Comparison of ENCODE assay signal across 10 cellular contexts in the genomic region with DNA sequence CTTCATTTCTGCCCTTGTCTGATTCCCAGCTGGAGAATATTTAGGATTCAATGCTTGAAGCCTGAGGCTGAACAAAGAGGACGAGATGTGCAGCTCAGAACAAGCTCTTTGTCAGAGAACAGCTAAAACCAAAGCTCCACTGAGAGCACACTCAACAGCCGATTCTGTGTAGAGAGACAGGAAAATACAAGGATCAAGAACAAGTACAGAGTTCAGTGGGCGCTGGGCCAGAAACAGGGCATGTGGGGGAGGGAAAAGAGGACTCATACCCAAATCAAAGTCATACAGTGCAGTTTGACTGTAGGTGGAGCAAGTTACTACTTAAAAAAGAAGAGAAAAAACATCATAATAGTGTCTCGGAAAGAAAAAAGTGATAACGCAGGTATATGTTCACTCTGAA. TPM values are rescaled to one million over a fixed set of nuclear protein-coding genes. Genes with fewer than 3 reads are reported as not detected.
DNase-seq lines count a peak whose midpoint lies in the region; ATAC-seq, FAIRE-seq and TF ChIP-seq lines count a peak whose summit lies in the region.
"Had no signal": no experiment of that assay in that cellular context is flagged by ENCODE, and none has a peak within 500 bp of the region (broad histone marks: within the 10 kb centered on the region; RNA-seq: fewer than 3 reads in every experiment).

Gene AGMO (minus strand): TSS at position 176 of the 400 bp plus-strand sequence.

- 0 out of 2 replicates have a peak within 1 kb of the TSS, but pooled peaks have one; percentile 18 for H3K9ac ChIP-seq in HepG2 (ENCODE audit: insufficient read depth, low read depth, low read length)

- no peak for TF ChIP-seq POLR2A in HepG2 (IDR thresholded peaks at IDR 0.05; ENCODE audit: insufficient read depth in 1 of 2, low read depth in 2 of 2, low read length in 2 of 2)
- TF ChIP-seq POLR2A in transverse colon (IDR thresholded peaks at IDR 0.05), result no peak

- peak; percentile 34 for FAIRE-seq in HepG2 (lab: Jason Lieb, UNC)

- 2% methylated on average over 5 of the region's 5 CpGs for WGBS in HepG2 (ENCODE audit: low lambda C conversion rate)
- WGBS in transverse colon (ENCODE audit: low coverage in 1 of 2), 2 donors, result 31 to 44% methylated on average over 5 of the region's 5 CpGs

- BruUV-seq in HepG2 (replicated peaks; lab: Mats Ljungman, UMichigan), result no TSS peak

- H3K27me3 ChIP-seq in HepG2 (ENCODE audit: control insufficient read depth in 1 of 2, insufficient read depth in 2 of 2, low read length in 2 of 2), result no peaks in the 10 kb centered on the region
- no peaks in the 10 kb centered on the region for H3K27me3 ChIP-seq in transverse colon

- TF ChIP-seq CTCF in HepG2 (CRISPR knock-in tag; IDR thresholded peaks at IDR 0.05), result no peak
- peak in 1 of 5 experiments; percentile 15 for TF ChIP-seq CTCF in transverse colon (IDR thresholded peaks at IDR 0.05)

- in situ Hi-C loops in HepG2 (cut with HindIII; ENCODE audit: extremely low pct_ligation_motif_present, low pct_unique_long_range_greater_than_20kb) (no loop called here), transverse colon (cut with MboI; ENCODE audit: low pct_ligation_motif_present in 1 of 4, low pct_unique_long_range_greater_than_20kb in 1 of 4, low sequenced_read_pairs in 3 of 4) (no loop called here)

- intact Hi-C loops in HepG2 (cut with micrococcal nuclease; ENCODE audit: unreplicated experiment), result loop anchor here (10.0 kb wide), 1 partner anchor 63 kb away; no protein-coding TSS in a partner anchor
- intact Hi-C loops in transverse colon (cut with DNase I; ENCODE audit: low total_unique reads), result no loop called here

- no peaks in the 10 kb centered on the region for H3K79me2 ChIP-seq in HepG2 (ENCODE audit: insufficient read depth, low read length)

- H3K9me3 ChIP-seq in HepG2 (ENCODE audit: low read length) (peaks cover 60% of the 10 kb centered on the region), transverse colon (no peaks in the 10 kb centered on the region)
- H3K9me3 ChIP-seq: lower lobe of right lung had no signal

- TF ChIP-seq EP300 in HepG2 (IDR thresholded peaks at IDR 0.05; ENCODE audit: low read depth in 2 of 2, low read length in 2 of 2), result no peak
- TF ChIP-seq EP300 in HepG2 (CRISPR knock-in tag; IDR thresholded peaks at IDR 0.05; ENCODE audit: borderline replicate concordance), result no peak
- TF ChIP-seq EP300 in transverse colon (IDR thresholded peaks at IDR 0.05; ENCODE audit: low read depth), result no peak

- H3K4me1 ChIP-seq in HepG2 (ENCODE audit: insufficient read depth, low read length) (no peaks in the 10 kb centered on the region), transverse colon (peaks cover 0 to 13% (median 8%) of the 10 kb centered on the region in 4 donors)
- H3K4me1 ChIP-seq: lower lobe of right lung had no signal

- H3K4me3 ChIP-seq in HepG2 (replicated peaks in 1 of 3; ENCODE audit: insufficient read depth in 1 of 3, low read depth in 2 of 3, low read length in 3 of 3) (peak within 1 kb of the TSS in 2 of 3 experiments; percentile 18 to 35; a peak in 4 of 6 replicates), transverse colon (peak within 1 kb of the TSS in 3 of 4 donors; percentile 6 to 40 (median 13))
- H3K4me3 ChIP-seq: lower lobe of right lung had no signal

- H3K4me2 ChIP-seq in HepG2 (ENCODE audit: low read depth, low read length), result peak within 1 kb of the TSS; percentile 53

- POLR2A ChIA-PET in HepG2 (lab: Yijun Ruan, JAX), result no interaction called here

- H4K20me1 ChIP-seq in HepG2 (ENCODE audit: insufficient read depth, low read length), result no peaks in the 10 kb centered on the region

- H3K36me3 ChIP-seq in HepG2 (replicated peaks in 1 of 2; ENCODE audit: control insufficient read depth in 1 of 2, insufficient read depth in 2 of 2, low read length in 2 of 2) (no peaks in the 10 kb centered on the region), transverse colon (no peaks in the 10 kb centered on the region)
- H3K36me3 ChIP-seq: lower lobe of right lung had no signal

- H2AFZ ChIP-seq in HepG2 (ENCODE audit: low read length), result no peak within 1 kb of the TSS

- peak within 1 kb of the TSS; percentile 57 for H3K27ac ChIP-seq in HepG2 (ENCODE audit: extremely low read length, insufficient read depth, low read length)
- H3K27ac ChIP-seq in transverse colon, result peak within 1 kb of the TSS; percentile 54 to 73 (median 64)
- H3K27ac ChIP-seq: lower lobe of right lung had no signal

- peak; percentile 71 for ATAC-seq in HepG2
- no peak for ATAC-seq in HG03108 (IDR thresholded peaks at IDR 0.05; ENCODE audit: unreplicated experiment)
- ATAC-seq in GM21367 (IDR thresholded peaks at IDR 0.05; ENCODE audit: unreplicated experiment), result no peak

- DNase-seq in DMS53 (lab: John Stamatoyannopoulos, UW) (peak; percentile 48), DMS53 treated with DMSO at 0.1 percent for 48 hours (lab: John Stamatoyannopoulos, UW; ENCODE audit: unreplicated experiment) (no peak), dermis blood vessel endothelial cell (peak; percentile 88), HepG2 (ENCODE audit: low spot score) (peak; percentile 39), transverse colon (peak; percentile 87)
- DNase-seq in activated CD4-positive, alpha-beta T cell treated with anti-CD3 and anti-CD28 coated beads for 1 hour, result no peak
- DNase-seq: lower lobe of right lung had no signal

- CTCF ChIA-PET in HepG2 (lab: Yijun Ruan, JAX; ENCODE audit: low intra/inter-chr PET ratio, low total read pairs), result no interaction called here

- no peak for TF ChIP-seq RAD21 in HepG2 (CRISPR knock-in tag; IDR thresholded peaks at IDR 0.05)

TF ChIP-seq in HepG2, 621 proteins besides CTCF, POLR2A, EP300 and RAD21:
- TF ChIP-seq ZMYM4 (CRISPR knock-in tag; IDR thresholded peaks at IDR 0.05) (peak; percentile 48; the same call in 1 of the 2 replicates), HMG20A (CRISPR knock-in tag; IDR thresholded peaks at IDR 0.05; ENCODE audit: borderline replicate concordance) (peak; percentile 37; the same call in 1 of the 2 replicates), SALL1 (CRISPR knock-in tag; IDR thresholded peaks at IDR 0.05) (0 out of 2 replicates have a peak, but pooled peaks have one; percentile 18), HNF4A (CRISPR knock-in tag; IDR thresholded peaks at IDR 0.05) (peak; percentile 73), GLI4 (CRISPR knock-in tag; IDR thresholded peaks at IDR 0.05; ENCODE audit: borderline replicate concordance) (no peak), ZNF720 (CRISPR knock-in tag; IDR thresholded peaks at IDR 0.05) (no peak)
- TF ChIP-seq, protein P1, sequence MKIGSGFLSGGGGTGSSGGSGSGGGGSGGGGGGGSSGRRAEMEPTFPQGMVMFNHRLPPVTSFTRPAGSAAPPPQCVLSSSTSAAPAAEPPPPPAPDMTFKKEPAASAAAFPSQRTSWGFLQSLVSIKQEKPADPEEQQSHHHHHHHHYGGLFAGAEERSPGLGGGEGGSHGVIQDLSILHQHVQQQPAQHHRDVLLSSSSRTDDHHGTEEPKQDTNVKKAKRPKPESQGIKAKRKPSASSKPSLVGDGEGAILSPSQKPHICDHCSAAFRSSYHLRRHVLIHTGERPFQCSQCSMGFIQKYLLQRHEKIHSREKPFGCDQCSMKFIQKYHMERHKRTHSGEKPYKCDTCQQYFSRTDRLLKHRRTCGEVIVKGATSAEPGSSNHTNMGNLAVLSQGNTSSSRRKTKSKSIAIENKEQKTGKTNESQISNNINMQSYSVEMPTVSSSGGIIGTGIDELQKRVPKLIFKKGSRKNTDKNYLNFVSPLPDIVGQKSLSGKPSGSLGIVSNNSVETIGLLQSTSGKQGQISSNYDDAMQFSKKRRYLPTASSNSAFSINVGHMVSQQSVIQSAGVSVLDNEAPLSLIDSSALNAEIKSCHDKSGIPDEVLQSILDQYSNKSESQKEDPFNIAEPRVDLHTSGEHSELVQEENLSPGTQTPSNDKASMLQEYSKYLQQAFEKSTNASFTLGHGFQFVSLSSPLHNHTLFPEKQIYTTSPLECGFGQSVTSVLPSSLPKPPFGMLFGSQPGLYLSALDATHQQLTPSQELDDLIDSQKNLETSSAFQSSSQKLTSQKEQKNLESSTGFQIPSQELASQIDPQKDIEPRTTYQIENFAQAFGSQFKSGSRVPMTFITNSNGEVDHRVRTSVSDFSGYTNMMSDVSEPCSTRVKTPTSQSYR (CRISPR knock-in tag; IDR thresholded peaks at IDR 0.05; ENCODE audit: borderline replicate concordance), result peak; percentile 69; the same call in 1 of the 2 replicates

RNA-seq across cellular contexts. Expression of gene AGMO, which starts in this region (rescaled TPM):
- total RNA-seq in dermis blood vessel endothelial cell, result 1.9 and 6.7 TPM in 2 replicates
- 0.22 TPM in 1 of 2 replicates, not detected in the other for total RNA-seq in HepG2 (2016; rRNA removed; fragmentation: Illumina TruSeq; extraction: Trizol)
- not detected in 2 replicates for total RNA-seq in HepG2 (2016; cell fraction: cytosol; rRNA removed; fragmentation: Illumina TruSeq; extraction: Trizol; ENCODE audit: low read depth)
- 0.16 and 0.39 TPM in 2 replicates for total RNA-seq in HepG2 (2016; cell fraction: insoluble cytoplasmic fraction; rRNA removed; fragmentation: Illumina TruSeq; extraction: Trizol)
- total RNA-seq in HepG2 (2016; cell fraction: membrane; rRNA removed; fragmentation: Illumina TruSeq; extraction: Trizol), result 0.09 TPM in 1 of 2 replicates, not detected in the other
- total RNA-seq in HepG2 (2016; cell fraction: nucleus; rRNA removed; fragmentation: Illumina TruSeq; extraction: Trizol), result 0.41 and 0.84 TPM in 2 replicates
- 0.47 and 0.50 TPM in 2 replicates for polyA plus RNA-seq in HepG2 (2011; rRNA removed)
- polyA plus RNA-seq in HepG2 (2011; cell fraction: cytosol; rRNA removed), result 0.24 and 0.45 TPM in 2 replicates
- polyA plus RNA-seq in HepG2 (2011; cell fraction: nucleus; rRNA removed), result 0.26 and 0.38 TPM in 2 replicates
- polyA plus RNA-seq in HepG2 (2012), result 0.21 and 0.98 TPM in 2 replicates
- not detected in 2 replicates for polyA plus RNA-seq in HepG2 (2016; cell fraction: cytosol; fragmentation: Illumina TruSeq; extraction: Trizol; ENCODE audit: low read depth)
- 0.26 TPM in 1 of 2 replicates, not detected in the other for polyA plus RNA-seq in HepG2 (2016; cell fraction: insoluble cytoplasmic fraction; fragmentation: Illumina TruSeq; extraction: Trizol; ENCODE audit: low read depth)
- polyA plus RNA-seq in HepG2 (2016; cell fraction: membrane; fragmentation: Illumina TruSeq; extraction: Trizol; ENCODE audit: low read depth), result not detected in 2 replicates
- 0.17 and 0.18 TPM in 2 replicates for polyA plus RNA-seq in HepG2 (2016; cell fraction: nucleus; fragmentation: Illumina TruSeq; extraction: Trizol; ENCODE audit: insufficient read depth, low read depth)
- 0.62 and 1.1 TPM in 2 replicates for polyA minus RNA-seq in HepG2 (2011; rRNA and poly(A)+ RNA removed; ENCODE audit: low replicate concordance)
- not detected in 2 replicates for polyA minus RNA-seq in HepG2 (2011; cell fraction: cytosol; rRNA and poly(A)+ RNA removed)
- polyA minus RNA-seq in HepG2 (2011; cell fraction: nucleus; rRNA and poly(A)+ RNA removed), result 2.2 and 2.4 TPM in 2 replicates
- 1 to 10 TPM in 3 of 4 donors, not detected in 1; 1.5 to 5.7 (median 2.7) TPM for total RNA-seq in transverse colon
- total RNA-seq: lower lobe of right lung, M059J had no signal

Comparison
In these comparisons a context has a peak if more than half of its experiments do, and no peak if none do; other contexts are left out.
1. DNase-seq: peak in DMS53 (single experiment), dermis blood vessel endothelial cell (single experiment), HepG2 (single experiment) and transverse colon (single experiment); none in DMS53 treated with DMSO at 0.1 percent for 48 hours (single experiment) and activated CD4-positive, alpha-beta T cell treated with anti-CD3 and anti-CD28 coated beads for 1 hour (single experiment).